Comparison of ENCODE assay signal across 8 cellular contexts in genomic region chr11:108871152-108871551, GRCh38.
DNase-seq lines count a peak whose midpoint lies in the region; ATAC-seq, FAIRE-seq and TF ChIP-seq lines count a peak whose summit lies in the region.

No MANE protein-coding gene starts in this region.

- peak; percentile 51 for TF ChIP-seq CTCF in HepG2 (CRISPR knock-in tag; IDR thresholded peaks at IDR 0.05)

- peak; percentile 43; the same call in 1 of the 2 replicates for TF ChIP-seq RAD21 in HepG2 (CRISPR knock-in tag; IDR thresholded peaks at IDR 0.05)

- no peaks in the 10 kb centered on the region for H3K9me3 Mint-ChIP-seq in immature natural killer cell

- H3K27me3 Mint-ChIP-seq in immature natural killer cell (ENCODE audit: low read depth in 3 of 3): peaks cover 0 to 3% (median 0%) of the 10 kb centered on the region in 3 donors

- no peak for TF ChIP-seq POLR2A in HepG2 (IDR thresholded peaks at IDR 0.05; ENCODE audit: insufficient read depth in 1 of 2, low read depth in 2 of 2, low read length in 2 of 2)

- H3K4me1 Mint-ChIP-seq in immature natural killer cell: peaks cover 0 to 8% of the 10 kb centered on the region in 2 donors

- intact Hi-C loops in HepG2 (cut with micrococcal nuclease; ENCODE audit: unreplicated experiment): loop anchor here (1.0 kb wide), 1 partner anchor 173 kb away; no protein-coding TSS in a partner anchor

- H4K20me1 ChIP-seq in HepG2 (ENCODE audit: insufficient read depth, low read length): no peaks in the 10 kb centered on the region

- FAIRE-seq in HepG2 (lab: Jason Lieb, UNC): no peak

- in situ Hi-C loops in HepG2 (cut with HindIII; ENCODE audit: extremely low pct_ligation_motif_present, low pct_unique_long_range_greater_than_20kb): loop anchor here (5.0 kb wide), 1 partner anchor 174 kb away; no protein-coding TSS in a partner anchor

- peaks cover 11% of the 10 kb centered on the region for H3K4me1 ChIP-seq in HepG2 (ENCODE audit: insufficient read depth, low read length)

- BruUV-seq in HepG2 (replicated peaks; lab: Mats Ljungman, UMichigan): no TSS peak

- H3K4me2 ChIP-seq in HepG2 (ENCODE audit: low read depth, low read length): no peak overlapping the region

- H3K27me3 ChIP-seq in HepG2 (ENCODE audit: control insufficient read depth in 1 of 2, insufficient read depth in 2 of 2, low read length in 2 of 2): no peaks in the 10 kb centered on the region

- TF ChIP-seq EP300 in HepG2 (IDR thresholded peaks at IDR 0.05; ENCODE audit: low read depth in 2 of 2, low read length in 2 of 2): no peak
- TF ChIP-seq EP300 in HepG2 (CRISPR knock-in tag; IDR thresholded peaks at IDR 0.05; ENCODE audit: borderline replicate concordance): no peak

- H3K27ac Mint-ChIP-seq in immature natural killer cell: no peak overlapping the region

- no peaks in the 10 kb centered on the region for H3K36me3 Mint-ChIP-seq in immature natural killer cell

- no peak overlapping the region for H2AFZ ChIP-seq in HepG2 (ENCODE audit: low read length)

- DNase-seq in NCI-H2107 treated with DMSO at 0.1 percent for 48 hours (lab: John Stamatoyannopoulos, UW; ENCODE audit: unreplicated experiment) (peak; percentile 31), NCI-H2107 (lab: John Stamatoyannopoulos, UW) (no peak), M059J (ENCODE audit: low read depth) (peak; percentile 80), amniotic epithelial cell (ENCODE audit: low read depth) (peak; percentile 79), HepG2 (ENCODE audit: low spot score) (peak; percentile 35), immature natural killer cell (no peak), SIG-M5 (lab: John Stamatoyannopoulos, UW) (no peak)

- ATAC-seq in HepG2 (peak; percentile 81), HG03342 (IDR thresholded peaks at IDR 0.05; ENCODE audit: unreplicated experiment) (no peak)

- H3K9me3 ChIP-seq in HepG2 (ENCODE audit: low read length): no peaks in the 10 kb centered on the region

- H3K9ac ChIP-seq in HepG2 (ENCODE audit: insufficient read depth, low read depth, low read length): no peak overlapping the region

- no peaks in the 10 kb centered on the region for H3K79me2 ChIP-seq in HepG2 (ENCODE audit: insufficient read depth, low read length)

- CTCF ChIA-PET in HepG2 (lab: Yijun Ruan, JAX; ENCODE audit: low intra/inter-chr PET ratio, low total read pairs): interaction anchor here (1.4 kb wide), 1 partner anchor 173 kb away, joined by 10 read pairs; no protein-coding TSS in a partner anchor

- POLR2A ChIA-PET in HepG2 (lab: Yijun Ruan, JAX): no interaction called here

- no peak overlapping the region for H3K4me3 Mint-ChIP-seq in immature natural killer cell

- H3K27ac ChIP-seq in HepG2 (ENCODE audit: extremely low read length, insufficient read depth, low read length): peak overlapping the region; percentile 43

- H3K36me3 ChIP-seq in HepG2 (replicated peaks in 1 of 2; ENCODE audit: control insufficient read depth in 1 of 2, insufficient read depth in 2 of 2, low read length in 2 of 2): no peaks in the 10 kb centered on the region

- H3K4me3 ChIP-seq in HepG2 (replicated peaks in 1 of 3; ENCODE audit: insufficient read depth in 1 of 3, low read depth in 2 of 3, low read length in 3 of 3): no peak overlapping the region

TF ChIP-seq in HepG2, 621 proteins besides CTCF, POLR2A, EP300 and RAD21:
- no peak for TF ChIP-seq ZNF720 (CRISPR knock-in tag; IDR thresholded peaks at IDR 0.05)
- TF ChIP-seq, protein P1, sequence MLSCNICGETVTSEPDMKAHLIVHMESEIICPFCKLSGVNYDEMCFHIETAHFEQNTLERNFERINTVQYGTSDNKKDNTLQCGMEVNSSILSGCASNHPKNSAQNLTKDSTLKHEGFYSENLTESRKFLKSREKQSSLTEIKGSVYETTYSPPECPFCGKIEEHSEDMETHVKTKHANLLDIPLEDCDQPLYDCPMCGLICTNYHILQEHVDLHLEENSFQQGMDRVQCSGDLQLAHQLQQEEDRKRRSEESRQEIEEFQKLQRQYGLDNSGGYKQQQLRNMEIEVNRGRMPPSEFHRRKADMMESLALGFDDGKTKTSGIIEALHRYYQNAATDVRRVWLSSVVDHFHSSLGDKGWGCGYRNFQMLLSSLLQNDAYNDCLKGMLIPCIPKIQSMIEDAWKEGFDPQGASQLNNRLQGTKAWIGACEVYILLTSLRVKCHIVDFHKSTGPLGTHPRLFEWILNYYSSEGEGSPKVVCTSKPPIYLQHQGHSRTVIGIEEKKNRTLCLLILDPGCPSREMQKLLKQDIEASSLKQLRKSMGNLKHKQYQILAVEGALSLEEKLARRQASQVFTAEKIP (CRISPR knock-in tag; IDR thresholded peaks at IDR 0.05; ENCODE audit: borderline replicate concordance): no peak
- TF ChIP-seq SMC3 (IDR thresholded peaks at IDR 0.05; ENCODE audit: low read length): peak; percentile 36; the same call in 1 of the 2 replicates
- no peak for TF ChIP-seq RORA (CRISPR knock-in tag; IDR thresholded peaks at IDR 0.05)
- 0 out of 2 replicates have a peak, but pooled peaks have one; percentile 5 for TF ChIP-seq ARID3A (IDR thresholded peaks at IDR 0.05; ENCODE audit: low read depth, low read length)
- no peak for TF ChIP-seq ZFP36 (IDR thresholded peaks at IDR 0.05; ENCODE audit: borderline replicate concordance, low read depth, low read length, partially characterized antibody)
- TF ChIP-seq, protein P2, sequence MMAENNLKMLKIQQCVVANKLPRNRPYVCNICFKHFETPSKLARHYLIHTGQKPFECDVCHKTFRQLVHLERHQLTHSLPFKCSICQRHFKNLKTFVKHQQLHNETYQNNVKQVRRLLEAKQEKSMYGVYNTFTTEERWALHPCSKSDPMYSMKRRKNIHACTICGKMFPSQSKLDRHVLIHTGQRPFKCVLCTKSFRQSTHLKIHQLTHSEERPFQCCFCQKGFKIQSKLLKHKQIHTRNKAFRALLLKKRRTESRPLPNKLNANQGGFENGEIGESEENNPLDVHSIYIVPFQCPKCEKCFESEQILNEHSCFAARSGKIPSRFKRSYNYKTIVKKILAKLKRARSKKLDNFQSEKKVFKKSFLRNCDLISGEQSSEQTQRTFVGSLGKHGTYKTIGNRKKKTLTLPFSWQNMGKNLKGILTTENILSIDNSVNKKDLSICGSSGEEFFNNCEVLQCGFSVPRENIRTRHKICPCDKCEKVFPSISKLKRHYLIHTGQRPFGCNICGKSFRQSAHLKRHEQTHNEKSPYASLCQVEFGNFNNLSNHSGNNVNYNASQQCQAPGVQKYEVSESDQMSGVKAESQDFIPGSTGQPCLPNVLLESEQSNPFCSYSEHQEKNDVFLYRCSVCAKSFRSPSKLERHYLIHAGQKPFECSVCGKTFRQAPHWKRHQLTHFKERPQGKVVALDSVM (CRISPR knock-in tag; IDR thresholded peaks at IDR 0.05): no peak
- no peak for TF ChIP-seq ZSCAN5A (CRISPR knock-in tag; IDR thresholded peaks at IDR 0.05; ENCODE audit: borderline replicate concordance)
- no peak for TF ChIP-seq ZMAT3 (CRISPR knock-in tag; conservative IDR thresholded peaks at IDR 0.05)
- TF ChIP-seq STAG1 (CRISPR knock-in tag; IDR thresholded peaks at IDR 0.05): peak; percentile 69

Comparison
In these comparisons a context has a peak if more than half of its experiments do, and no peak if none do; other contexts are left out.
1. DNase-seq: peak in NCI-H2107 treated with DMSO at 0.1 percent for 48 hours (single experiment), M059J (single experiment), amniotic epithelial cell (single experiment) and HepG2 (single experiment); none in NCI-H2107 (single experiment), immature natural killer cell (0 of 3) and SIG-M5 (single experiment).